26 cellular contexts compared by ENCODE assay signal in genomic region chr21:25500598-25500997, GRCh38.
"Had no signal": no experiment of that assay in that cellular context is flagged by ENCODE, and none has a peak within 500 bp of the region (broad histone marks: within the 10 kb centered on the region; RNA-seq: fewer than 3 reads in every experiment).

No MANE protein-coding gene starts in this region.

- H3K4me1 Mint-ChIP-seq: central memory CD8-positive, alpha-beta T cell had no signal

- H3K36me3 ChIP-seq: breast epithelium, lower lobe of right lung, pancreas, right atrium auricular region, spleen, stomach, suprapubic skin, tibial nerve had no signal

- ATAC-seq: effector memory CD8-positive, alpha-beta T cell; esophagus mucosa; left lobe of liver; lower lobe of right lung; mucosa of descending colon; pancreas; psoas muscle had no signal

- H3K9me3 Mint-ChIP-seq: central memory CD8-positive, alpha-beta T cell; effector memory CD8-positive, alpha-beta T cell; nephron progenitor cell had no signal

- DNase-seq: activated CD4-positive, alpha-beta T cell treated with anti-CD3 and anti-CD28 coated beads for 4 hours; activated CD8-positive, alpha-beta memory T cell treated with anti-CD3 and anti-CD28 coated beads, Interleukin-2, amount 50 U/mL, for 48 hours; activated naive CD4-positive, alpha-beta T cell treated with Interleukin-2 at 50 U/mL for 16 hours; effector memory CD8-positive, alpha-beta T cell; foreskin melanocyte; immature natural killer cell; lower lobe of right lung; mesendoderm; mucosa of descending colon; nephron progenitor cell; pancreas; psoas muscle; spleen; stimulated activated CD4-positive, alpha-beta T cell treated with anti-CD3 and anti-CD28 coated beads, Interleukin-4, amount 100 ng/mL, for 1 hour; stomach; T-helper 9 cell had no signal

- H3K4me3 Mint-ChIP-seq: central memory CD8-positive, alpha-beta T cell; effector memory CD8-positive, alpha-beta T cell; immature natural killer cell; nephron progenitor cell had no signal

- FAIRE-seq: colon, endothelial cell of umbilical vein, pancreas, urothelium cell line had no signal

- H3K27me3 ChIP-seq: breast epithelium, pancreas, right atrium auricular region, spleen, stomach, suprapubic skin, tibial nerve had no signal

- H3K4me1 ChIP-seq: breast epithelium, lower lobe of right lung, pancreas, psoas muscle, right atrium auricular region, spleen, stomach, suprapubic skin, tibial nerve had no signal

- H3K27ac ChIP-seq: breast epithelium, lower lobe of right lung, pancreas, psoas muscle, right atrium auricular region, spleen, stomach, suprapubic skin, tibial nerve had no signal

- H3K4me3 ChIP-seq: breast epithelium, lower lobe of right lung, mucosa of descending colon, pancreas, psoas muscle, right atrium auricular region, spleen, stomach, suprapubic skin, tibial nerve had no signal

- H3K27ac Mint-ChIP-seq: effector memory CD8-positive, alpha-beta T cell; immature natural killer cell; nephron progenitor cell had no signal

- H3K9me3 ChIP-seq: breast epithelium, lower lobe of right lung, mucosa of descending colon, pancreas, psoas muscle, right atrium auricular region, stomach, tibial nerve had no signal
